In genomic region chr20:25252226-25252625, GRCh38 we compare ENCODE assay signal across 13 cellular contexts. TPM values are rescaled to one million over a fixed set of nuclear protein-coding genes. Genes with fewer than 3 reads are reported as not detected.
A peak's percentile ranks its signal among the peaks of the same experiment; 100 is the strongest.
DNase-seq lines count a peak whose midpoint lies in the region; ATAC-seq and TF ChIP-seq lines count a peak whose summit lies in the region.
"Had no signal": no experiment of that assay in that cellular context is flagged by ENCODE, and none has a peak within 500 bp of the region (broad histone marks: within the 10 kb centered on the region; RNA-seq: fewer than 3 reads in every experiment).

No MANE protein-coding gene starts in this region.

- H3K27me3 ChIP-seq in CD4-positive, CD25-positive, alpha-beta regulatory T cell (ENCODE audit: control insufficient read depth, insufficient read depth, low read length) = no peaks in the 10 kb centered on the region
- H3K27me3 ChIP-seq in PC-3 (ENCODE audit: low read length) (no peaks in the 10 kb centered on the region), esophagus squamous epithelium (no peaks in the 10 kb centered on the region), trophoblast cell (ENCODE audit: insufficient read depth, low read length) (no peaks in the 10 kb centered on the region)
- H3K27me3 ChIP-seq: left lung, MG63 had no signal

- no peak overlapping the region for H3K4ac ChIP-seq in trophoblast cell (ENCODE audit: low read depth, low read length)

- no peaks in the 10 kb centered on the region for H3K9me3 ChIP-seq in CD4-positive, CD25-positive, alpha-beta regulatory T cell (ENCODE audit: control insufficient read depth in 2 of 2, low read length in 2 of 2)
- H3K9me3 ChIP-seq in PC-3 (ENCODE audit: low read length) (no peaks in the 10 kb centered on the region), esophagus squamous epithelium (no peaks in the 10 kb centered on the region), trophoblast cell (ENCODE audit: insufficient read depth, low read depth, low read length) (no peaks in the 10 kb centered on the region)
- H3K9me3 ChIP-seq: left lung, MG63 had no signal

- no peak overlapping the region for H2BK12ac ChIP-seq in trophoblast cell (ENCODE audit: low read length)

- no peak for ATAC-seq in CD4-positive, CD25-positive, alpha-beta regulatory T cell (ENCODE audit: low read depth in 2 of 2)
- ATAC-seq in PC-3 = no peak
- ATAC-seq: activated CD4-positive, CD25-positive, alpha-beta regulatory T cell treated with anti-CD3 and anti-CD28 coated beads, Interleukin-2, amount 50 U/mL, for 24 hours; left lung had no signal

- H3K36me3 ChIP-seq in CD4-positive, CD25-positive, alpha-beta regulatory T cell (ENCODE audit: control insufficient read depth, insufficient read depth, low read length) = no peaks in the 10 kb centered on the region
- H3K36me3 ChIP-seq in PC-3 (ENCODE audit: low read depth, low read length) = peaks cover 39% of the 10 kb centered on the region
- H3K36me3 ChIP-seq in esophagus squamous epithelium = peaks cover 0 to 24% (median 0%) of the 10 kb centered on the region in 3 donors
- H3K36me3 ChIP-seq in trophoblast cell (ENCODE audit: control insufficient read depth in 1 of 2, insufficient read depth in 2 of 2, low read length in 2 of 2) = peaks cover 7 to 10% of the 10 kb centered on the region in 2 experiments
- H3K36me3 ChIP-seq: left lung, MG63 had no signal

- peak overlapping the region in 2 of 3 donors; percentile 56 to 73 for H3K27ac Mint-ChIP-seq in CD4-positive, CD25-positive, alpha-beta regulatory T cell

- intact Hi-C loops in PC-3 (cut with micrococcal nuclease) = no loop called here
- intact Hi-C loops in esophagus squamous epithelium (cut with DNase I) = no loop called here

- peaks cover 93% of the 10 kb centered on the region for H3K79me2 ChIP-seq in PC-3 (ENCODE audit: low read length)
- peaks cover 9% of the 10 kb centered on the region for H3K79me2 ChIP-seq in trophoblast cell (ENCODE audit: control insufficient read depth, insufficient read depth, low read length, poor library complexity)

- peak overlapping the region in 1 of 4 donors; percentile 98 for H3K4me3 Mint-ChIP-seq in CD4-positive, CD25-positive, alpha-beta regulatory T cell

- H3K27me3 Mint-ChIP-seq in CD4-positive, CD25-positive, alpha-beta regulatory T cell = no peaks in the 10 kb centered on the region

- no peak overlapping the region for H4K91ac ChIP-seq in trophoblast cell (ENCODE audit: low read depth, low read length)

- H3K4me1 ChIP-seq in CD4-positive, CD25-positive, alpha-beta regulatory T cell (ENCODE audit: control insufficient read depth, insufficient read depth, low read length, poor library complexity, severe bottlenecking) = peaks cover 25% of the 10 kb centered on the region
- peaks cover 42% of the 10 kb centered on the region for H3K4me1 ChIP-seq in PC-3 (ENCODE audit: insufficient read depth, low read length)
- peaks cover 9 to 94% (median 47%) of the 10 kb centered on the region in 3 donors for H3K4me1 ChIP-seq in esophagus squamous epithelium
- peaks cover 2 to 3% of the 10 kb centered on the region in 2 experiments for H3K4me1 ChIP-seq in trophoblast cell (ENCODE audit: control insufficient read depth in 1 of 2, insufficient read depth in 2 of 2, low read length in 2 of 2)

- H3K4me2 ChIP-seq in PC-3 (ENCODE audit: low read length) (peak overlapping the region; percentile 95), trophoblast cell (ENCODE audit: low read length) (no peak overlapping the region)

- H4K12ac ChIP-seq in trophoblast cell (ENCODE audit: low read depth, low read length) = no peak overlapping the region

- H2BK120ac ChIP-seq in trophoblast cell (ENCODE audit: insufficient read depth, low read length, poor library complexity) = no peak overlapping the region

- H3K27ac ChIP-seq in CD4-positive, CD25-positive, alpha-beta regulatory T cell (ENCODE audit: insufficient read depth, low read length, poor library complexity, severe bottlenecking) = no peak overlapping the region
- H3K27ac ChIP-seq in PC-3 (ENCODE audit: low read length) (no peak overlapping the region), esophagus squamous epithelium (peak overlapping the region; percentile 11 to 95 (median 54)), trophoblast cell (ENCODE audit: low read depth, low read length) (no peak overlapping the region)
- H3K27ac ChIP-seq: left lung had no signal

- no peaks in the 10 kb centered on the region for H3K9me3 Mint-ChIP-seq in CD4-positive, CD25-positive, alpha-beta regulatory T cell

- H3K9ac ChIP-seq in PC-3 (ENCODE audit: low read length) (no peak overlapping the region), trophoblast cell (ENCODE audit: low read length) (no peak overlapping the region)

- no peaks in the 10 kb centered on the region for H3F3A ChIP-seq in PC-3 (ENCODE audit: low read length, unreplicated experiment)

- 58 to 94% methylated on average over 4 to 5 of the region's 6 CpGs for WGBS in esophagus squamous epithelium, 2 donors
- WGBS in trophoblast cell (ENCODE audit: extremely low coverage, insufficient coverage, insufficient read length) = no CpG with 5 or more reads among the region's 6 CpGs

- CTCF ChIA-PET in PC-3 (lab: Charles Lee) = interaction anchor here (0.6 kb wide), 2 partner anchors 12 to 17 kb away, joined by 3 read pairs; no protein-coding TSS in a partner anchor

- peaks cover 19 to 81% (median 40%) of the 10 kb centered on the region in 4 donors for H3K4me1 Mint-ChIP-seq in CD4-positive, CD25-positive, alpha-beta regulatory T cell

- H3K36me3 Mint-ChIP-seq in CD4-positive, CD25-positive, alpha-beta regulatory T cell = no peaks in the 10 kb centered on the region

- no peak overlapping the region for H3K23ac ChIP-seq in trophoblast cell (ENCODE audit: low read length)

- no peak overlapping the region for H3K14ac ChIP-seq in trophoblast cell (ENCODE audit: low read length)

- H3K18ac ChIP-seq in trophoblast cell (ENCODE audit: low read length) = peak overlapping the region; percentile 35

- no peak overlapping the region for H2AK5ac ChIP-seq in trophoblast cell (ENCODE audit: low read length)

- no peaks in the 10 kb centered on the region for H3K9me2 ChIP-seq in PC-3 (replicated peaks; ENCODE audit: low read length)

- H3K79me1 ChIP-seq in trophoblast cell (ENCODE audit: low read length) = peaks cover 9% of the 10 kb centered on the region

- no peak for TF ChIP-seq CTCF in PC-3 (conservative IDR thresholded peaks at IDR 0.05; ENCODE audit: low read depth, low read length)
- TF ChIP-seq CTCF in esophagus squamous epithelium (IDR thresholded peaks at IDR 0.05) = no peak

- DNase-seq in CD4-positive, CD25-positive, alpha-beta regulatory T cell = no peak
- DNase-seq in PC-3 (no peak), esophagus squamous epithelium (lab: John Stamatoyannopoulos, UW) (no peak), trophoblast cell (no peak), putamen (ENCODE audit: low spot score) (no peak), SHP77 treated with DMSO at 0.1 percent for 48 hours (lab: John Stamatoyannopoulos, UW) (no peak), germinal center (ENCODE audit: low spot score) (no peak)
- no peak for DNase-seq in stimulated activated CD4-positive, alpha-beta T cell treated with anti-CD3 and anti-CD28 coated beads, Interleukin-12 subunit alpha, Interleukin-12 subunit beta, amount 100 ng/mL, for 4 hours
- DNase-seq: activated T-cell treated with anti-CD3 and anti-CD28 coated beads, Interleukin-2, amount 50 U/mL, for 48 hours; GOT3; left lung; MG63 had no signal

- peaks cover 71% of the 10 kb centered on the region for H4K20me1 ChIP-seq in PC-3 (ENCODE audit: low read length)

- no TSS peak for BruUV-seq in PC-3 (replicated peaks; lab: Mats Ljungman, UMichigan)

- no peak overlapping the region for H2BK5ac ChIP-seq in trophoblast cell (ENCODE audit: low read depth, low read length, poor library complexity)

- TF ChIP-seq POLR2A in esophagus squamous epithelium (IDR thresholded peaks at IDR 0.05) = no peak

- H4K8ac ChIP-seq in trophoblast cell (ENCODE audit: low read depth, low read length) = no peak overlapping the region

- POLR2A ChIA-PET in PC-3 (lab: Charles Lee; ENCODE audit: unreplicated experiment) = no interaction called here

- H2AFZ ChIP-seq in PC-3 (ENCODE audit: low read length) (no peak overlapping the region), trophoblast cell (ENCODE audit: insufficient read depth, low read length, poor library complexity) (no peak overlapping the region)

- no peak overlapping the region for H3K4me3 ChIP-seq in CD4-positive, CD25-positive, alpha-beta regulatory T cell (ENCODE audit: low read depth, low read length)
- H3K4me3 ChIP-seq in PC-3 (ENCODE audit: low read length) = peak overlapping the region; percentile 92; the same call in 1 of the 2 replicates
- H3K4me3 ChIP-seq in esophagus squamous epithelium = peak overlapping the region in 1 of 4 donors; percentile 87
- no peak overlapping the region for H3K4me3 ChIP-seq in trophoblast cell (ENCODE audit: low read depth, low read length)
- H3K4me3 ChIP-seq: left lung, MG63 had no signal

RNA-seq across cellular contexts. Expression of gene PYGB, which starts 4.3 kb away (rescaled TPM):
- 37.2 TPM for total RNA-seq in CD4-positive, CD25-positive, alpha-beta regulatory T cell
- 10 to 100 TPM; 45.3 to 64.6 (median 52.4) TPM for polyA plus RNA-seq in CD4-positive, CD25-positive, alpha-beta regulatory T cell
- 216 and 245 TPM in 2 replicates for total RNA-seq in PC-3 (2014; rRNA removed)
- 100 to 1,000 TPM in 2 of 4 donors, 10 to 100 TPM in 2; 70.8 to 127 (median 95.6) TPM for total RNA-seq in esophagus squamous epithelium
- 21.3 and 22.0 TPM in 2 replicates for polyA plus RNA-seq in trophoblast cell (2013)

RNA-seq across cellular contexts. Expression of gene ENTPD6, which starts 56.7 kb away (rescaled TPM):
- total RNA-seq in CD4-positive, CD25-positive, alpha-beta regulatory T cell = 68.0 TPM
- polyA plus RNA-seq in CD4-positive, CD25-positive, alpha-beta regulatory T cell = 10 to 100 TPM; 27.2 to 36.5 (median 30.6) TPM
- total RNA-seq in PC-3 (2014; rRNA removed) (122 and 150 TPM in 2 replicates), esophagus squamous epithelium (10 to 100 TPM; 26.5 to 48.4 (median 40.2) TPM)
- polyA plus RNA-seq in trophoblast cell (2013) = 20.3 and 20.9 TPM in 2 replicates

Comparison
In these comparisons a context has a peak if more than half of its experiments do, and no peak if none do; other contexts are left out.
1. H3K27ac ChIP-seq: peak in esophagus squamous epithelium (4 of 4); none in CD4-positive, CD25-positive, alpha-beta regulatory T cell (single experiment), PC-3 (single experiment) and trophoblast cell (single experiment).